Comparison of ENCODE assay signal across 8 cellular contexts in genomic region chr2:98912221-98912851, GRCh38. TPM values are rescaled to one million over a fixed set of nuclear protein-coding genes. Genes with fewer than 3 reads are reported as not detected.
DNase-seq lines count a peak whose midpoint lies in the region; ATAC-seq, FAIRE-seq and TF ChIP-seq lines count a peak whose summit lies in the region.

No MANE protein-coding gene starts in this region.

- H3K4me3 ChIP-seq in bronchial epithelial cell (ENCODE audit: low read depth, low read length) (no peak overlapping the region), mesenchymal stem cell (ENCODE audit: insufficient read depth in 1 of 2, low read depth in 1 of 2, low read length in 2 of 2) (no peak overlapping the region)

- H4K91ac ChIP-seq in mesenchymal stem cell (ENCODE audit: low read length) = peak overlapping the region; percentile 41

- no peak overlapping the region for H3K23ac ChIP-seq in mesenchymal stem cell (ENCODE audit: low read length in 2 of 2)

- no peak overlapping the region for H2BK5ac ChIP-seq in mesenchymal stem cell (ENCODE audit: low read depth, low read length, poor library complexity, severe bottlenecking)

- H3K27ac Mint-ChIP-seq in activated naive CD8-positive, alpha-beta T cell treated with anti-CD3 and anti-CD28 coated beads, Interleukin-2, amount 50 U/mL, for 24 hours = no peak overlapping the region

- no peak overlapping the region for H4K8ac ChIP-seq in mesenchymal stem cell (ENCODE audit: low read length)

- peak overlapping the region; percentile 32 for H3K4me2 ChIP-seq in mesenchymal stem cell (ENCODE audit: low read length, poor library complexity, severe bottlenecking)

- no peaks in the 10 kb centered on the region for H3K9me3 ChIP-seq in mesenchymal stem cell (ENCODE audit: control insufficient read depth, low read length)

- H3K14ac ChIP-seq in mesenchymal stem cell (ENCODE audit: low read length in 2 of 2) = no peak overlapping the region

- peak; percentile 28 for DNase-seq in COLO829 (ENCODE audit: low spot score)
- peak; percentile 79 for DNase-seq in NCI-H2029 treated with DMSO at 0.1 percent for 48 hours (lab: John Stamatoyannopoulos, UW)
- peak; percentile 91 for DNase-seq in bronchial epithelial cell (ENCODE audit: low read depth)
- peak; percentile 37 for DNase-seq in mesenchymal stem cell
- DNase-seq in activated naive CD8-positive, alpha-beta T cell treated with anti-CD3 and anti-CD28 coated beads, Interleukin-2, amount 50 U/mL, for 24 hours = no peak

- FAIRE-seq in bronchial epithelial cell (lab: Jason Lieb, UNC) = no peak

- peaks cover 44% of the 10 kb centered on the region for H3K4me1 ChIP-seq in mesenchymal stem cell (ENCODE audit: control insufficient read depth, insufficient read depth, low read depth, low read length)

- no peak for TF ChIP-seq POLR2A in GM18505 (IDR thresholded peaks at IDR 0.05; ENCODE audit: borderline replicate concordance, extremely low read depth, insufficient read depth, insufficient read length)

- H3K79me1 ChIP-seq in mesenchymal stem cell (replicated peaks; ENCODE audit: low read length, poor library complexity, severe bottlenecking) = no peaks in the 10 kb centered on the region

- H3K36me3 Mint-ChIP-seq in activated naive CD8-positive, alpha-beta T cell treated with anti-CD3 and anti-CD28 coated beads, Interleukin-2, amount 50 U/mL, for 24 hours (ENCODE audit: low read depth) = no peaks in the 10 kb centered on the region

- H2BK12ac ChIP-seq in mesenchymal stem cell (ENCODE audit: low read length in 2 of 2) = peak overlapping the region; percentile 3 to 71

- no peak overlapping the region for H2AFZ ChIP-seq in mesenchymal stem cell (ENCODE audit: low read depth, low read length)

- peak overlapping the region; percentile 47 for H3K27ac ChIP-seq in mesenchymal stem cell (ENCODE audit: low read length, poor library complexity, severe bottlenecking)

- H3K36me3 ChIP-seq in bronchial epithelial cell (ENCODE audit: control insufficient read depth, insufficient read depth, low read length) (no peaks in the 10 kb centered on the region), mesenchymal stem cell (ENCODE audit: control insufficient read depth in 1 of 2, insufficient read depth in 2 of 2, low read depth in 1 of 2, low read length in 2 of 2) (peaks cover 0 to 3% of the 10 kb centered on the region in 2 experiments)

- no peak overlapping the region for H3K4me3 Mint-ChIP-seq in activated naive CD8-positive, alpha-beta T cell treated with anti-CD3 and anti-CD28 coated beads, Interleukin-2, amount 50 U/mL, for 24 hours

- no peak overlapping the region for H2BK120ac ChIP-seq in mesenchymal stem cell (ENCODE audit: low read depth, low read length)

- peaks cover 23% of the 10 kb centered on the region for H3K27me3 Mint-ChIP-seq in activated naive CD8-positive, alpha-beta T cell treated with anti-CD3 and anti-CD28 coated beads, Interleukin-2, amount 50 U/mL, for 24 hours

- TF ChIP-seq CTCF in bronchial epithelial cell (IDR thresholded peaks at IDR 0.05; ENCODE audit: insufficient read depth, low read length, severe bottlenecking) = no peak

- no peak overlapping the region for H3K4ac ChIP-seq in mesenchymal stem cell (ENCODE audit: low read depth in 1 of 2, low read length in 2 of 2)

- no peak overlapping the region for H3K18ac ChIP-seq in mesenchymal stem cell (ENCODE audit: low read depth in 1 of 2, low read length in 2 of 2)

- H3K4me1 Mint-ChIP-seq in activated naive CD8-positive, alpha-beta T cell treated with anti-CD3 and anti-CD28 coated beads, Interleukin-2, amount 50 U/mL, for 24 hours = peaks cover 35% of the 10 kb centered on the region

- ATAC-seq in GM18505 (IDR thresholded peaks at IDR 0.05; ENCODE audit: unreplicated experiment) (no peak), HG02678 (IDR thresholded peaks at IDR 0.05; ENCODE audit: unreplicated experiment) (no peak), GM21447 (IDR thresholded peaks at IDR 0.05; ENCODE audit: unreplicated experiment) (no peak)
- no peak for ATAC-seq in activated naive CD8-positive, alpha-beta T cell treated with anti-CD3 and anti-CD28 coated beads, Interleukin-2, amount 50 U/mL, for 24 hours

- H3K27me3 ChIP-seq in bronchial epithelial cell (ENCODE audit: control insufficient read depth, insufficient read depth, low read length) (no peaks in the 10 kb centered on the region), mesenchymal stem cell (ENCODE audit: control insufficient read depth in 1 of 2, insufficient read depth in 1 of 2, low read length in 2 of 2) (peaks cover 0 to 4% of the 10 kb centered on the region in 2 experiments)

- no peak overlapping the region for H3K9ac ChIP-seq in mesenchymal stem cell (ENCODE audit: low read length)

- 68% methylated on average over 18 of the region's 18 CpGs for WGBS in mesenchymal stem cell

- H3K9me3 Mint-ChIP-seq in activated naive CD8-positive, alpha-beta T cell treated with anti-CD3 and anti-CD28 coated beads, Interleukin-2, amount 50 U/mL, for 24 hours = no peaks in the 10 kb centered on the region

- no peak overlapping the region for H2AK5ac ChIP-seq in mesenchymal stem cell (ENCODE audit: low read length, severe bottlenecking)

- no peak overlapping the region for H2BK15ac ChIP-seq in mesenchymal stem cell (ENCODE audit: low read depth, poor library complexity, severe bottlenecking)

RNA-seq across cellular contexts. Expression of gene CRACDL, which starts 23.7 kb away (rescaled TPM):
- total RNA-seq in bronchial epithelial cell = 0.26 and 1.4 TPM in 2 replicates
- not detected for polyA plus RNA-seq in mesenchymal stem cell (2013, experiment 1 of 2)
- not detected for polyA plus RNA-seq in mesenchymal stem cell (2013, experiment 2 of 2)
